2 cellular contexts compared by ENCODE assay signal in genomic region chr12:132419612-132420237, GRCh38.
TF ChIP-seq lines count a peak whose summit lies in the region.

No MANE protein-coding gene starts in this region.

TF ChIP-seq in SK-N-SH, 30 proteins besides CTCF, POLR2A, EP300 and RAD21 (continued from another document):
- TF ChIP-seq ZBTB33 (IDR thresholded peaks at IDR 0.05; ENCODE audit: borderline replicate concordance, low read depth) (no peak), POLR2AphosphoS5 (IDR thresholded peaks at IDR 0.05; ENCODE audit: low read depth, low read length) (no peak), JUND (IDR thresholded peaks at IDR 0.05) (no peak), FOXM1 (IDR thresholded peaks at IDR 0.05; ENCODE audit: low read depth) (no peak), USF2 (IDR thresholded peaks at IDR 0.05; ENCODE audit: borderline replicate concordance, low read depth, low read length) (no peak), REST (IDR thresholded peaks at IDR 0.05; ENCODE audit: low read depth, low read length) (no peak)

TF ChIP-seq in SK-N-SH treated with all-trans-retinoic acid at 6 μM for 48 hours, 23 proteins besides CTCF, POLR2A, EP300 and RAD21 (continued from another document):
- no peak for TF ChIP-seq TSHZ2 (CRISPR knock-in tag; IDR thresholded peaks at IDR 0.05)
- no peak for TF ChIP-seq ZC3H10 (CRISPR knock-in tag; IDR thresholded peaks at IDR 0.05)
- no peak for TF ChIP-seq ZFP30 (CRISPR knock-in tag; IDR thresholded peaks at IDR 0.05)
- no peak for TF ChIP-seq ARNTL (CRISPR knock-in tag; IDR thresholded peaks at IDR 0.05; ENCODE audit: borderline replicate concordance, low read depth)
- no peak for TF ChIP-seq RARB (CRISPR knock-in tag; IDR thresholded peaks at IDR 0.05)
- no peak for TF ChIP-seq CSRNP3 (CRISPR knock-in tag; IDR thresholded peaks at IDR 0.05)
- no peak for TF ChIP-seq PPARA (CRISPR knock-in tag; IDR thresholded peaks at IDR 0.05; ENCODE audit: borderline replicate concordance)
- no peak for TF ChIP-seq TCF4 (CRISPR knock-in tag; IDR thresholded peaks at IDR 0.05; ENCODE audit: borderline replicate concordance)
- no peak for TF ChIP-seq CSDC2 (CRISPR knock-in tag; IDR thresholded peaks at IDR 0.05)
- TF ChIP-seq PATZ1 (CRISPR knock-in tag; IDR thresholded peaks at IDR 0.05; ENCODE audit: borderline replicate concordance) = no peak
- no peak for TF ChIP-seq CREB5 (CRISPR knock-in tag; IDR thresholded peaks at IDR 0.05; ENCODE audit: low read depth)
- no peak for TF ChIP-seq BACH2 (CRISPR knock-in tag; IDR thresholded peaks at IDR 0.05; ENCODE audit: borderline replicate concordance)
TF ChIP-seq in SK-N-SH treated with all-trans-retinoic acid at 6 μM for 48 hours: peak in this region for 0.
